ENCODE assay signal across 18 cellular contexts in genomic region chr4:181219783-181220416, GRCh38.
DNase-seq lines count a peak whose midpoint lies in the region; ATAC-seq and TF ChIP-seq lines count a peak whose summit lies in the region.
"Had no signal": no experiment of that assay in that cellular context is flagged by ENCODE, and none has a peak within 500 bp of the region (broad histone marks: within the 10 kb centered on the region; RNA-seq: fewer than 3 reads in every experiment).

No MANE protein-coding gene starts in this region.

- no TSS peak for BruUV-seq in mammary epithelial cell (replicated peaks; lab: Mats Ljungman, UMichigan)

- no peak overlapping the region for H4K5ac ChIP-seq in mesendoderm (ENCODE audit: low read length)

- no peaks in the 10 kb centered on the region for H4K20me1 ChIP-seq in mammary epithelial cell (ENCODE audit: insufficient read depth, low read length)

- no peaks in the 10 kb centered on the region for H3K36me3 Mint-ChIP-seq in activated T-cell treated with anti-CD3 and anti-CD28 coated beads, Interleukin-2, amount 50 U/mL, for 72 hours (ENCODE audit: insufficient read depth in 2 of 2)
- no peaks in the 10 kb centered on the region for H3K36me3 Mint-ChIP-seq in activated T-cell treated with anti-CD3 and anti-CD28 coated beads, Interleukin-2, amount 50 U/mL, for 4 hours (ENCODE audit: insufficient read depth)
- H3K36me3 Mint-ChIP-seq: IgD-negative memory B cell had no signal

- H3K4me1 ChIP-seq in mammary epithelial cell (ENCODE audit: insufficient read depth, low read length), result peaks cover 9% of the 10 kb centered on the region
- no peaks in the 10 kb centered on the region for H3K4me1 ChIP-seq in mesendoderm (ENCODE audit: control insufficient read depth, low read depth, low read length)
- H3K4me1 ChIP-seq: BE2C had no signal

- no peak for TF ChIP-seq CTCF in mammary epithelial cell (conservative IDR thresholded peaks at IDR 0.05 in 1 of 2, IDR thresholded peaks at IDR 0.05 in 1 of 2; ENCODE audit: extremely low read depth in 1 of 2, insufficient read depth in 1 of 2, low read depth in 1 of 2, low read length in 2 of 2)

- no peak overlapping the region for H3K9ac ChIP-seq in mammary epithelial cell (ENCODE audit: insufficient read depth, low read length)
- no peak overlapping the region for H3K9ac ChIP-seq in mesendoderm (ENCODE audit: low read length)

- peak overlapping the region; percentile 72 for H2AFZ ChIP-seq in mammary epithelial cell (ENCODE audit: low read depth, low read length)

- H4K8ac ChIP-seq in mesendoderm (ENCODE audit: low read depth, low read length), result no peak overlapping the region

- no peak overlapping the region for H2BK5ac ChIP-seq in mesendoderm (ENCODE audit: low read length)

- intact Hi-C loops in mammary epithelial cell (cut with micrococcal nuclease), result no loop called here

- H3K79me2 ChIP-seq in mammary epithelial cell (ENCODE audit: insufficient read depth, low read length), result no peaks in the 10 kb centered on the region
- H3K79me2 ChIP-seq in mesendoderm (ENCODE audit: control insufficient read depth, insufficient read depth, low read length), result no peaks in the 10 kb centered on the region

- H3K9me3 ChIP-seq in mammary epithelial cell (replicated peaks; ENCODE audit: insufficient read depth, low read length), result no peaks in the 10 kb centered on the region
- H3K9me3 ChIP-seq: BE2C had no signal

- H3K4me3 Mint-ChIP-seq in activated T-cell treated with anti-CD3 and anti-CD28 coated beads, Interleukin-2, amount 50 U/mL, for 72 hours, result no peak overlapping the region
- no peak overlapping the region for H3K4me3 Mint-ChIP-seq in activated T-cell treated with anti-CD3 and anti-CD28 coated beads, Interleukin-2, amount 50 U/mL, for 4 hours
- H3K4me3 Mint-ChIP-seq: T-helper 1 cell treated with Interleukin-12 subunit alpha and Interleukin-12 subunit beta and Interleukin-4 antibody, amounts not matched to agents 30 μg/mL and 1 μg/mL, for 36 hours had no signal

- ATAC-seq in activated T-cell treated with anti-CD3 and anti-CD28 coated beads, Interleukin-2, amount 50 U/mL, for 72 hours (replicated peaks in 1 of 2), result no peak
- ATAC-seq in GM18511 (IDR thresholded peaks at IDR 0.05; ENCODE audit: unreplicated experiment), result no peak
- ATAC-seq in activated T-cell treated with anti-CD3 and anti-CD28 coated beads, Interleukin-2, amount 50 U/mL, for 4 hours, result no peak

- DNase-seq in Daoy (ENCODE audit: low read depth) (peak; percentile 27), HPDE6-E6E7 (ENCODE audit: extremely low spot score) (peak; percentile 73), mammary epithelial cell (peak; percentile 10), mesendoderm (peak; percentile 55)
- no peak for DNase-seq in activated T-cell treated with anti-CD3 and anti-CD28 coated beads, Interleukin-2, amount 50 U/mL, for 72 hours
- no peak for DNase-seq in activated T-cell treated with anti-CD3 and anti-CD28 coated beads, Interleukin-2, amount 50 U/mL, for 4 hours
- DNase-seq: BE2C; DMS79; HCEC 1CT; MV-4-11; NCI-H1105 treated with DMSO at 0.1 percent for 48 hours; NCI-H1694; NCI-H2081; NK-92 treated with Interleukin-12 subunit alpha and Interleukin-12 subunit beta, amount 100 ng/mL, for 24 hours; Right ventricle myocardium superior had no signal

- in situ Hi-C loops in mammary epithelial cell (cut with MboI; ENCODE audit: low sequenced_read_pairs in 2 of 2), result no loop called here

- no peak overlapping the region for H3K23ac ChIP-seq in mesendoderm (ENCODE audit: low read length)

- H3K27me3 ChIP-seq in mammary epithelial cell (ENCODE audit: insufficient read depth, low read length) (peaks cover 2% of the 10 kb centered on the region), mesendoderm (ENCODE audit: insufficient read depth, low read length, poor library complexity) (no peaks in the 10 kb centered on the region)
- H3K27me3 ChIP-seq: BE2C had no signal

- no peak overlapping the region for H3K56ac ChIP-seq in mesendoderm (ENCODE audit: low read length)

- 32% methylated on average over 3 of the region's 3 CpGs for WGBS in mammary epithelial cell (ENCODE audit: low coverage, missing lambda C conversion rate)
- 100% methylated on average over 1 of the region's 3 CpGs for WGBS in mesendoderm (ENCODE audit: extremely low coverage, insufficient coverage, low lambda C conversion rate)

- no peak overlapping the region for H3K4ac ChIP-seq in mesendoderm (ENCODE audit: low read depth, low read length)

- H2BK120ac ChIP-seq in mesendoderm (ENCODE audit: low read depth, low read length), result no peak overlapping the region

- H3K27ac ChIP-seq in mammary epithelial cell (ENCODE audit: insufficient read depth, low read depth, low read length), result peak overlapping the region; percentile 15
- H3K27ac ChIP-seq in mesendoderm (ENCODE audit: low read depth, low read length), result no peak overlapping the region

- H3K4me1 Mint-ChIP-seq in activated T-cell treated with anti-CD3 and anti-CD28 coated beads, Interleukin-2, amount 50 U/mL, for 72 hours (ENCODE audit: low read depth), result no peaks in the 10 kb centered on the region
- no peaks in the 10 kb centered on the region for H3K4me1 Mint-ChIP-seq in activated T-cell treated with anti-CD3 and anti-CD28 coated beads, Interleukin-2, amount 50 U/mL, for 4 hours (ENCODE audit: low read depth)

- no peak overlapping the region for H2BK15ac ChIP-seq in mesendoderm (replicated peaks; ENCODE audit: low read depth)

- H3K27ac Mint-ChIP-seq in activated T-cell treated with anti-CD3 and anti-CD28 coated beads, Interleukin-2, amount 50 U/mL, for 72 hours, result no peak overlapping the region
- H3K27ac Mint-ChIP-seq: IgD-negative memory B cell; T-helper 1 cell treated with Interleukin-12 subunit alpha and Interleukin-12 subunit beta and Interleukin-4 antibody, amounts not matched to agents 30 μg/mL and 1 μg/mL, for 36 hours had no signal

- H3K4me3 ChIP-seq in mammary epithelial cell (replicated peaks in 1 of 3; ENCODE audit: insufficient read depth in 1 of 3, low read depth in 2 of 3, low read length in 3 of 3), result no peak overlapping the region
- H3K4me3 ChIP-seq in mesendoderm (ENCODE audit: low read length), result no peak overlapping the region

- CTCF ChIA-PET in mammary epithelial cell (lab: Charles Lee; ENCODE audit: low non-redundant PET), result no interaction called here

- H3K36me3 ChIP-seq in mammary epithelial cell (ENCODE audit: insufficient read depth, low read length) (no peaks in the 10 kb centered on the region), mesendoderm (ENCODE audit: control insufficient read depth, insufficient read depth, low read length) (no peaks in the 10 kb centered on the region)
- H3K36me3 ChIP-seq: BE2C had no signal

- no peaks in the 10 kb centered on the region for H3K79me1 ChIP-seq in mesendoderm (ENCODE audit: low read length)

- H3K18ac ChIP-seq in mesendoderm (ENCODE audit: low read length), result no peak overlapping the region

- H3K4me2 ChIP-seq in mammary epithelial cell (ENCODE audit: insufficient read depth, low read depth, low read length), result peak overlapping the region; percentile 46
- H3K4me2 ChIP-seq in mesendoderm (ENCODE audit: low read length), result no peak overlapping the region

- H3K27me3 Mint-ChIP-seq in activated T-cell treated with anti-CD3 and anti-CD28 coated beads, Interleukin-2, amount 50 U/mL, for 72 hours (ENCODE audit: low read depth), result no peaks in the 10 kb centered on the region
- H3K27me3 Mint-ChIP-seq in activated T-cell treated with anti-CD3 and anti-CD28 coated beads, Interleukin-2, amount 50 U/mL, for 4 hours (ENCODE audit: low read depth), result no peaks in the 10 kb centered on the region
- H3K27me3 Mint-ChIP-seq: IgD-negative memory B cell had no signal

- H2AK5ac ChIP-seq in mesendoderm (ENCODE audit: low read length), result no peak overlapping the region

- H3K9me3 Mint-ChIP-seq in activated T-cell treated with anti-CD3 and anti-CD28 coated beads, Interleukin-2, amount 50 U/mL, for 72 hours, result peaks cover 2% of the 10 kb centered on the region in 2 donors
- H3K9me3 Mint-ChIP-seq in activated T-cell treated with anti-CD3 and anti-CD28 coated beads, Interleukin-2, amount 50 U/mL, for 4 hours, result no peaks in the 10 kb centered on the region
- H3K9me3 Mint-ChIP-seq: T-helper 1 cell treated with Interleukin-12 subunit alpha and Interleukin-12 subunit beta and Interleukin-4 antibody, amounts not matched to agents 30 μg/mL and 1 μg/mL, for 36 hours had no signal

- dilution Hi-C loops in mammary epithelial cell (cut with HindIII; ENCODE audit: low sequenced_read_pairs), result no loop called here

Comparison
In these comparisons a context has a peak if more than half of its experiments do, and no peak if none do; other contexts are left out.
1. DNase-seq: peak in Daoy (single experiment), HPDE6-E6E7 (single experiment), mammary epithelial cell (single experiment) and mesendoderm (single experiment); none in activated T-cell treated with anti-CD3 and anti-CD28 coated beads, Interleukin-2, amount 50 U/mL, for 72 hours (0 of 2) and activated T-cell treated with anti-CD3 and anti-CD28 coated beads, Interleukin-2, amount 50 U/mL, for 4 hours (single experiment).